Comparison of ENCODE assay signal across 23 cellular contexts in genomic region chr1:75529488-75529887, GRCh38.
DNase-seq lines count a peak whose midpoint lies in the region; TF ChIP-seq lines count a peak whose summit lies in the region.
"Had no signal": no experiment of that assay in that cellular context is flagged by ENCODE, and none has a peak within 500 bp of the region (broad histone marks: within the 10 kb centered on the region; RNA-seq: fewer than 3 reads in every experiment).

No MANE protein-coding gene starts in this region.

- no peak overlapping the region for H3K4me3 ChIP-seq in HAP-1
- no peak overlapping the region for H3K4me3 ChIP-seq in adipocyte (ENCODE audit: low read length)
- no peak overlapping the region for H3K4me3 ChIP-seq in retinal pigment epithelial cell (ENCODE audit: low read length)
- H3K4me3 ChIP-seq: A549, GM23338, K562, MG63 had no signal

- H3K9me3 ChIP-seq in HAP-1 (no peaks in the 10 kb centered on the region), adipocyte (ENCODE audit: control insufficient read depth, low read length) (no peaks in the 10 kb centered on the region)
- H3K9me3 ChIP-seq: A549, MG63 had no signal

- H3K4me1 ChIP-seq in HAP-1: peaks cover 46% of the 10 kb centered on the region
- no peaks in the 10 kb centered on the region for H3K4me1 ChIP-seq in adipocyte (ENCODE audit: control insufficient read depth, insufficient read depth, low read length)
- H3K4me1 ChIP-seq: A549 had no signal

- in situ Hi-C loops in HAP-1 (cut with MboI; ENCODE audit: low sequenced_read_pairs): no loop called here

- no peaks in the 10 kb centered on the region for H3K36me3 ChIP-seq in HAP-1 (replicated peaks)
- no peaks in the 10 kb centered on the region for H3K36me3 ChIP-seq in adipocyte (ENCODE audit: control insufficient read depth, insufficient read depth, low read length, severe bottlenecking)
- H3K36me3 ChIP-seq: MG63 had no signal

- peak; percentile 23 to 98 for DNase-seq in HAP-1 (ENCODE audit: low spot score in 2 of 2)
- DNase-seq in adipocyte (ENCODE audit: low read depth): peak; percentile 22
- peak; percentile 10 for DNase-seq in iris pigment epithelial cell (ENCODE audit: low read depth)
- DNase-seq in retinal pigment epithelial cell (ENCODE audit: low read depth): peak; percentile 68
- DNase-seq in inferior parietal cortex (ENCODE audit: extremely low spot score): no peak
- no peak for DNase-seq in activated CD4-positive, CD25-positive, alpha-beta regulatory T cell treated with anti-CD3 and anti-CD28 coated beads, Interleukin-2, amount 50 U/mL, for 72 hours
- DNase-seq in NCI-H2107 treated with DMSO at 0.1 percent for 48 hours (lab: John Stamatoyannopoulos, UW; ENCODE audit: unreplicated experiment): no peak
- DNase-seq: C1 segment of cervical spinal cord; CD4-positive, alpha-beta memory T cell; COR-L47; DMS53; HCEC 1CT; Kasumi-1; MG63; NCI-H1105 treated with DMSO at 0.1 percent for 48 hours; NCI-H146; NCI-H1930; NCI-H526 treated with DMSO at 0.1 percent for 48 hours; Right ventricle myocardium superior; RPMI8226 had no signal

- TF ChIP-seq CTCF in retinal pigment epithelial cell (conservative IDR thresholded peaks at IDR 0.05; ENCODE audit: low read depth, low read length): no peak

- no peak overlapping the region for H3K9ac ChIP-seq in adipocyte (ENCODE audit: low read length)

- no peaks in the 10 kb centered on the region for H3K27me3 ChIP-seq in HAP-1 (ENCODE audit: low read depth)
- no peaks in the 10 kb centered on the region for H3K27me3 ChIP-seq in adipocyte (replicated peaks; ENCODE audit: control insufficient read depth, insufficient read depth, low read length)
- H3K27me3 ChIP-seq: MG63 had no signal

Comparison
In these comparisons a context has a peak if more than half of its experiments do, and no peak if none do; other contexts are left out.
1. DNase-seq: peak in HAP-1 (2 of 2), adipocyte (single experiment), iris pigment epithelial cell (single experiment) and retinal pigment epithelial cell (single experiment); none in inferior parietal cortex (single experiment), activated CD4-positive, CD25-positive, alpha-beta regulatory T cell treated with anti-CD3 and anti-CD28 coated beads, Interleukin-2, amount 50 U/mL, for 72 hours (single experiment) and NCI-H2107 treated with DMSO at 0.1 percent for 48 hours (single experiment).